ENCODE assay signal across 1 cellular context in genomic region chr20:661474-662288, GRCh38.
TF ChIP-seq lines count a peak whose summit lies in the region.

No MANE protein-coding gene starts in this region.

TF ChIP-seq in HepG2, 621 proteins besides CTCF, POLR2A, EP300 and RAD21 (continued from another document and continues in another):
- no peak for TF ChIP-seq IRF9 (CRISPR knock-in tag; IDR thresholded peaks at IDR 0.05; ENCODE audit: borderline replicate concordance)
- TF ChIP-seq ZNF777 (CRISPR knock-in tag; IDR thresholded peaks at IDR 0.05): 0 out of 2 replicates have a peak, but pooled peaks have one; percentile 16
- TF ChIP-seq ZFX (CRISPR knock-in tag; IDR thresholded peaks at IDR 0.05; ENCODE audit: low read depth): peak; percentile 36
- TF ChIP-seq ZNF264 (CRISPR knock-in tag; IDR thresholded peaks at IDR 0.05): no peak
- TF ChIP-seq ZNF124 (CRISPR knock-in tag; IDR thresholded peaks at IDR 0.05): 0 out of 2 replicates have a peak, but pooled peaks have one; percentile 21
- TF ChIP-seq TBX2 (CRISPR knock-in tag; IDR thresholded peaks at IDR 0.05; ENCODE audit: borderline replicate concordance): peak; percentile 63; the same call in 1 of the 2 replicates
- no peak for TF ChIP-seq ISL2 (CRISPR knock-in tag; IDR thresholded peaks at IDR 0.05)
- no peak for TF ChIP-seq TBX3 (IDR thresholded peaks at IDR 0.05; ENCODE audit: borderline replicate concordance)
- TF ChIP-seq KLF12 (CRISPR knock-in tag; IDR thresholded peaks at IDR 0.05; ENCODE audit: borderline replicate concordance): no peak
- TF ChIP-seq, protein P1, sequence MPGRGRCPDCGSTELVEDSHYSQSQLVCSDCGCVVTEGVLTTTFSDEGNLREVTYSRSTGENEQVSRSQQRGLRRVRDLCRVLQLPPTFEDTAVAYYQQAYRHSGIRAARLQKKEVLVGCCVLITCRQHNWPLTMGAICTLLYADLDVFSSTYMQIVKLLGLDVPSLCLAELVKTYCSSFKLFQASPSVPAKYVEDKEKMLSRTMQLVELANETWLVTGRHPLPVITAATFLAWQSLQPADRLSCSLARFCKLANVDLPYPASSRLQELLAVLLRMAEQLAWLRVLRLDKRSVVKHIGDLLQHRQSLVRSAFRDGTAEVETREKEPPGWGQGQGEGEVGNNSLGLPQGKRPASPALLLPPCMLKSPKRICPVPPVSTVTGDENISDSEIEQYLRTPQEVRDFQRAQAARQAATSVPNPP (CRISPR knock-in tag; IDR thresholded peaks at IDR 0.05): no peak
- TF ChIP-seq SNAI1 (CRISPR knock-in tag; IDR thresholded peaks at IDR 0.05; ENCODE audit: borderline replicate concordance): peak; percentile 34; the same call in 1 of the 2 replicates
- peak; percentile 41; the same call in 1 of the 2 replicates for TF ChIP-seq RBFOX2 (IDR thresholded peaks at IDR 0.05; ENCODE audit: low read depth, low read length)
- TF ChIP-seq, protein P2, sequence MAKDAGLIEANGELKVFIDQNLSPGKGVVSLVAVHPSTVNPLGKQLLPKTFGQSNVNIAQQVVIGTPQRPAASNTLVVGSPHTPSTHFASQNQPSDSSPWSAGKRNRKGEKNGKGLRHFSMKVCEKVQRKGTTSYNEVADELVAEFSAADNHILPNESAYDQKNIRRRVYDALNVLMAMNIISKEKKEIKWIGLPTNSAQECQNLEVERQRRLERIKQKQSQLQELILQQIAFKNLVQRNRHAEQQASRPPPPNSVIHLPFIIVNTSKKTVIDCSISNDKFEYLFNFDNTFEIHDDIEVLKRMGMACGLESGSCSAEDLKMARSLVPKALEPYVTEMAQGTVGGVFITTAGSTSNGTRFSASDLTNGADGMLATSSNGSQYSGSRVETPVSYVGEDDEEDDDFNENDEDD (CRISPR knock-in tag; IDR thresholded peaks at IDR 0.05; ENCODE audit: borderline replicate concordance): 0 out of 2 replicates have a peak, but pooled peaks have one; percentile 26
- TF ChIP-seq ETV6 (CRISPR knock-in tag; conservative IDR thresholded peaks at IDR 0.05): 0 out of 2 replicates have a peak, but pooled peaks have one; percentile 62
- TF ChIP-seq BRD4 (CRISPR knock-in tag; IDR thresholded peaks at IDR 0.05): no peak
- peak; percentile 39; the same call in 1 of the 2 replicates for TF ChIP-seq PITX1 (CRISPR knock-in tag; IDR thresholded peaks at IDR 0.05)
- no peak for TF ChIP-seq CEBPZ (IDR thresholded peaks at IDR 0.05; ENCODE audit: low read length)
- peak; percentile 36; the same call in 1 of the 2 replicates for TF ChIP-seq ETV5 (CRISPR knock-in tag; IDR thresholded peaks at IDR 0.05; ENCODE audit: borderline replicate concordance)
- no peak for TF ChIP-seq ZBTB20 (CRISPR knock-in tag; IDR thresholded peaks at IDR 0.05; ENCODE audit: borderline replicate concordance, low read depth)
- no peak; the same call in 1 of the 2 replicates for TF ChIP-seq KMT2A (CRISPR knock-in tag; IDR thresholded peaks at IDR 0.05)
- TF ChIP-seq NR2F2 (IDR thresholded peaks at IDR 0.05; ENCODE audit: borderline replicate concordance, low read depth): no peak
- no peak for TF ChIP-seq MED1 (CRISPR knock-in tag; IDR thresholded peaks at IDR 0.05)
- no peak for TF ChIP-seq ZNF850 (CRISPR knock-in tag; conservative IDR thresholded peaks at IDR 0.05)
- no peak for TF ChIP-seq GTF3A (CRISPR knock-in tag; conservative IDR thresholded peaks at IDR 0.05)
- TF ChIP-seq, protein P3, sequence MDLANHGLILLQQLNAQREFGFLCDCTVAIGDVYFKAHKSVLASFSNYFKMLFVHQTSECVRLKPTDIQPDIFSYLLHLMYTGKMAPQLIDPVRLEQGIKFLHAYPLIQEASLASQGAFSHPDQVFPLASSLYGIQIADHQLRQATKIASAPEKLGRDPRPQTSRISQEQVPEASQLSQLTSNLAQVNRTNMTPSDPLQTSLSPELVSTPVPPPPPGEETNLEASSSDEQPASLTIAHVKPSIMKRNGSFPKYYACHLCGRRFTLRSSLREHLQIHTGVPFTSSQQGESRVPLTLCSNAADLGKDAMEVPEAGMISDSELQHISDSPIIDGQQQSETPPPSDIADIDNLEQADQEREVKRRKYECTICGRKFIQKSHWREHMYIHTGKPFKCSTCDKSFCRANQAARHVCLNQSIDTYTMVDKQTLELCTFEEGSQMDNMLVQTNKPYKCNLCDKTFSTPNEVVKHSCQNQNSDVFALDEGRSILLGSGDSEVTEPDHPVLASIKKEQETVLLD (CRISPR knock-in tag; IDR thresholded peaks at IDR 0.05; ENCODE audit: low read depth): no peak
- TF ChIP-seq ZSCAN25 (CRISPR knock-in tag; IDR thresholded peaks at IDR 0.05): peak; percentile 73; the same call in 1 of the 2 replicates
- peak; percentile 69; the same call in 1 of the 2 replicates for TF ChIP-seq ZNF333 (CRISPR knock-in tag; IDR thresholded peaks at IDR 0.05; ENCODE audit: borderline replicate concordance)
- no peak for TF ChIP-seq ZNF746 (CRISPR knock-in tag; IDR thresholded peaks at IDR 0.05)
- no peak for TF ChIP-seq ZNF432 (CRISPR knock-in tag; IDR thresholded peaks at IDR 0.05; ENCODE audit: borderline replicate concordance)
- 0 out of 2 replicates have a peak, but pooled peaks have one; percentile 33 for TF ChIP-seq ZSCAN31 (CRISPR knock-in tag; IDR thresholded peaks at IDR 0.05; ENCODE audit: low read depth)
- TF ChIP-seq SYNCRIP (IDR thresholded peaks at IDR 0.05; ENCODE audit: insufficient read depth, low read depth, low read length): no peak
- no peak for TF ChIP-seq NFKB2 (CRISPR knock-in tag; IDR thresholded peaks at IDR 0.05; ENCODE audit: borderline replicate concordance)
- TF ChIP-seq ZNF747 (CRISPR knock-in tag; IDR thresholded peaks at IDR 0.05; ENCODE audit: borderline replicate concordance): no peak
- no peak for TF ChIP-seq RFXAP (CRISPR knock-in tag; IDR thresholded peaks at IDR 0.05; ENCODE audit: borderline replicate concordance)
- no peak for TF ChIP-seq SMAD3 (CRISPR knock-in tag; IDR thresholded peaks at IDR 0.05)
- no peak for TF ChIP-seq RARA (CRISPR knock-in tag; IDR thresholded peaks at IDR 0.05)
- TF ChIP-seq MTA1 (CRISPR knock-in tag; IDR thresholded peaks at IDR 0.05; ENCODE audit: borderline replicate concordance): peak; percentile 22; the same call in 1 of the 2 replicates
- 0 out of 2 replicates have a peak, but pooled peaks have one; percentile 24 for TF ChIP-seq SALL1 (CRISPR knock-in tag; IDR thresholded peaks at IDR 0.05)
- TF ChIP-seq ZZZ3 (CRISPR knock-in tag; IDR thresholded peaks at IDR 0.05; ENCODE audit: borderline replicate concordance): no peak
- TF ChIP-seq ARNT2 (CRISPR knock-in tag; IDR thresholded peaks at IDR 0.05; ENCODE audit: low read depth): peak; percentile 61; the same call in 1 of the 2 replicates
- peak; percentile 52 for TF ChIP-seq ZNF776 (CRISPR knock-in tag; IDR thresholded peaks at IDR 0.05)
- no peak for TF ChIP-seq ZNF337 (CRISPR knock-in tag; IDR thresholded peaks at IDR 0.05; ENCODE audit: borderline replicate concordance, low read depth)
- peak; percentile 81 for TF ChIP-seq ZNF687 (CRISPR knock-in tag; IDR thresholded peaks at IDR 0.05)
- 0 out of 2 replicates have a peak, but pooled peaks have one; percentile 64 for TF ChIP-seq DNMT1 (CRISPR knock-in tag; IDR thresholded peaks at IDR 0.05)
- peak; percentile 40; the same call in 1 of the 2 replicates for TF ChIP-seq DMAP1 (CRISPR knock-in tag; IDR thresholded peaks at IDR 0.05)
- TF ChIP-seq MIER3 (CRISPR knock-in tag; IDR thresholded peaks at IDR 0.05; ENCODE audit: borderline replicate concordance): no peak
- no peak for TF ChIP-seq ZFYVE20 (CRISPR knock-in tag; IDR thresholded peaks at IDR 0.05; ENCODE audit: borderline replicate concordance, low read depth)
- TF ChIP-seq, protein P4, sequence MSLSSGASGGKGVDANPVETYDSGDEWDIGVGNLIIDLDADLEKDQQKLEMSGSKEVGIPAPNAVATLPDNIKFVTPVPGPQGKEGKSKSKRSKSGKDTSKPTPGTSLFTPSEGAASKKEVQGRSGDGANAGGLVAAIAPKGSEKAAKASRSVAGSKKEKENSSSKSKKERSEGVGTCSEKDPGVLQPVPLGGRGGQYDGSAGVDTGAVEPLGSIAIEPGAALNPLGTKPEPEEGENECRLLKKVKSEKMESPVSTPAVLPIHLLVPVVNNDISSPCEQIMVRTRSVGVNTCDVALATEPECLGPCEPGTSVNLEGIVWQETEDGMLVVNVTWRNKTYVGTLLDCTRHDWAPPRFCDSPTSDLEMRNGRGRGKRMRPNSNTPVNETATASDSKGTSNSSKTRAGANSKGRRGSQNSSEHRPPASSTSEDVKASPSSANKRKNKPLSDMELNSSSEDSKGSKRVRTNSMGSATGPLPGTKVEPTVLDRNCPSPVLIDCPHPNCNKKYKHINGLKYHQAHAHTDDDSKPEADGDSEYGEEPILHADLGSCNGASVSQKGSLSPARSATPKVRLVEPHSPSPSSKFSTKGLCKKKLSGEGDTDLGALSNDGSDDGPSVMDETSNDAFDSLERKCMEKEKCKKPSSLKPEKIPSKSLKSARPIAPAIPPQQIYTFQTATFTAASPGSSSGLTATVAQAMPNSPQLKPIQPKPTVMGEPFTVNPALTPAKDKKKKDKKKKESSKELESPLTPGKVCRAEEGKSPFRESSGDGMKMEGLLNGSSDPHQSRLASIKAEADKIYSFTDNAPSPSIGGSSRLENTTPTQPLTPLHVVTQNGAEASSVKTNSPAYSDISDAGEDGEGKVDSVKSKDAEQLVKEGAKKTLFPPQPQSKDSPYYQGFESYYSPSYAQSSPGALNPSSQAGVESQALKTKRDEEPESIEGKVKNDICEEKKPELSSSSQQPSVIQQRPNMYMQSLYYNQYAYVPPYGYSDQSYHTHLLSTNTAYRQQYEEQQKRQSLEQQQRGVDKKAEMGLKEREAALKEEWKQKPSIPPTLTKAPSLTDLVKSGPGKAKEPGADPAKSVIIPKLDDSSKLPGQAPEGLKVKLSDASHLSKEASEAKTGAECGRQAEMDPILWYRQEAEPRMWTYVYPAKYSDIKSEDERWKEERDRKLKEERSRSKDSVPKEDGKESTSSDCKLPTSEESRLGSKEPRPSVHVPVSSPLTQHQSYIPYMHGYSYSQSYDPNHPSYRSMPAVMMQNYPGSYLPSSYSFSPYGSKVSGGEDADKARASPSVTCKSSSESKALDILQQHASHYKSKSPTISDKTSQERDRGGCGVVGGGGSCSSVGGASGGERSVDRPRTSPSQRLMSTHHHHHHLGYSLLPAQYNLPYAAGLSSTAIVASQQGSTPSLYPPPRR (CRISPR knock-in tag; IDR thresholded peaks at IDR 0.05; ENCODE audit: borderline replicate concordance): no peak
